1 cellular context compared by ENCODE assay signal in genomic region chr3:47379488-47379899, GRCh38.
TF ChIP-seq lines count a peak whose summit lies in the region.

No MANE protein-coding gene starts in this region.

TF ChIP-seq in GM23338, 12 proteins besides CTCF, POLR2A, EP300 and RAD21 (continued from another document):
- no peak for TF ChIP-seq ZNF462 (CRISPR knock-in tag; IDR thresholded peaks at IDR 0.05)
- no peak for TF ChIP-seq CREB1 (CRISPR knock-in tag; IDR thresholded peaks at IDR 0.05; ENCODE audit: low read depth)
- TF ChIP-seq ZNF331 (CRISPR knock-in tag; IDR thresholded peaks at IDR 0.05; ENCODE audit: low read depth) = no peak
- TF ChIP-seq STAT1 (IDR thresholded peaks at IDR 0.05; ENCODE audit: unreplicated experiment) = no peak
